ENCODE assay signal across 9 cellular contexts in genomic region chr7:26910221-26910620, GRCh38. TPM values are rescaled to one million over a fixed set of nuclear protein-coding genes. Genes with fewer than 3 reads are reported as not detected.
A peak's percentile ranks its signal among the peaks of the same experiment; 100 is the strongest.
DNase-seq lines count a peak whose midpoint lies in the region; ATAC-seq, FAIRE-seq and TF ChIP-seq lines count a peak whose summit lies in the region.
"Had no signal": no experiment of that assay in that cellular context is flagged by ENCODE, and none has a peak within 500 bp of the region (broad histone marks: within the 10 kb centered on the region; RNA-seq: fewer than 3 reads in every experiment).

No MANE protein-coding gene starts in this region.

- no peaks in the 10 kb centered on the region for H3K36me3 Mint-ChIP-seq in CD4-positive, alpha-beta memory T cell

- H3K27me3 Mint-ChIP-seq in CD4-positive, alpha-beta memory T cell = peaks cover 3 to 8% of the 10 kb centered on the region in 2 donors

- peaks cover 0 to 2% (median 0%) of the 10 kb centered on the region in 8 donors for H3K9me3 Mint-ChIP-seq in CD4-positive, alpha-beta memory T cell

- H3K36me3 ChIP-seq in CD4-positive, alpha-beta memory T cell (ENCODE audit: insufficient read depth, low read length) = no peaks in the 10 kb centered on the region

- H3K27me3 ChIP-seq in CD4-positive, alpha-beta memory T cell (ENCODE audit: insufficient read depth, low read length) = no peaks in the 10 kb centered on the region

- ATAC-seq in GM19452 (IDR thresholded peaks at IDR 0.05; ENCODE audit: unreplicated experiment) (no peak), HG03159 (IDR thresholded peaks at IDR 0.05; ENCODE audit: unreplicated experiment) (no peak)

- peak; percentile 20 for FAIRE-seq in HTR-8/SVneo (lab: Jason Lieb, UNC)

- peaks cover 0 to 9% (median under 1%) of the 10 kb centered on the region in 4 donors for H3K4me1 Mint-ChIP-seq in CD4-positive, alpha-beta memory T cell

- no peak overlapping the region for H3K4me3 ChIP-seq in CD4-positive, alpha-beta memory T cell (ENCODE audit: low read length in 2 of 2)
- H3K4me3 ChIP-seq in astrocyte of the spinal cord (ENCODE audit: low read depth, low read length) = no peak overlapping the region

- no peaks in the 10 kb centered on the region for H3K4me1 ChIP-seq in CD4-positive, alpha-beta memory T cell (ENCODE audit: insufficient read depth, low read length)

- POLR2A ChIA-PET in CD4-positive, alpha-beta memory T cell (lab: Charles Lee; ENCODE audit: partially characterized antibody) = interaction anchor here (0.9 kb wide), 1 partner anchor 47 kb away, joined by 3 read pairs; no protein-coding TSS in a partner anchor

- peak overlapping the region in 1 of 8 donors; percentile 13 for H3K4me3 Mint-ChIP-seq in CD4-positive, alpha-beta memory T cell

- in situ Hi-C loops in astrocyte of the spinal cord (cut with HindIII; ENCODE audit: low sequenced_read_pairs) = no loop called here

- CTCF ChIA-PET in CD4-positive, alpha-beta memory T cell (lab: Charles Lee; ENCODE audit: partially characterized antibody) = no interaction called here

- H3K27ac Mint-ChIP-seq in CD4-positive, alpha-beta memory T cell = peak overlapping the region in 2 of 7 donors; percentile 26 to 27

- DNase-seq in CD4-positive, alpha-beta memory T cell = peak; percentile 0 to 39 (median 6)
- DNase-seq in HTR-8/SVneo (ENCODE audit: insufficient read length, low spot score) (peak; percentile 33), astrocyte of the spinal cord (ENCODE audit: low read depth, low spot score) (peak; percentile 46), left kidney (ENCODE audit: low read depth, low spot score) (peak; percentile 3), AML-193 (lab: John Stamatoyannopoulos, UW) (no peak), C1 segment of cervical spinal cord (lab: John Stamatoyannopoulos, UW) (no peak)

- no peak for TF ChIP-seq CTCF in astrocyte of the spinal cord (IDR thresholded peaks at IDR 0.05; ENCODE audit: low read depth, low read length)

- no peak overlapping the region for H3K27ac ChIP-seq in CD4-positive, alpha-beta memory T cell (ENCODE audit: low read depth, low read length)
- H3K27ac ChIP-seq: HL-60 had no signal

- no peaks in the 10 kb centered on the region for H3K9me3 ChIP-seq in CD4-positive, alpha-beta memory T cell (ENCODE audit: control insufficient read depth in 1 of 2, low read length in 2 of 2)

- intact Hi-C loops in CD4-positive, alpha-beta memory T cell (cut with micrococcal nuclease) = no loop called here

RNA-seq across cellular contexts. Expression of gene SKAP2, which starts 45.8 kb away (rescaled TPM):
- total RNA-seq in CD4-positive, alpha-beta memory T cell = 1 to 10 TPM; 6.8 to 8.5 TPM
- polyA plus RNA-seq in CD4-positive, alpha-beta memory T cell = 10 to 100 TPM; 14.2 to 25.6 TPM

Comparison
In these comparisons a context has a peak if more than half of its experiments do, and no peak if none do; other contexts are left out.
1. DNase-seq: peak in CD4-positive, alpha-beta memory T cell (5 of 5), HTR-8/SVneo (single experiment), astrocyte of the spinal cord (single experiment) and left kidney (single experiment); none in AML-193 (0 of 2) and C1 segment of cervical spinal cord (0 of 14).